In the genomic region with DNA sequence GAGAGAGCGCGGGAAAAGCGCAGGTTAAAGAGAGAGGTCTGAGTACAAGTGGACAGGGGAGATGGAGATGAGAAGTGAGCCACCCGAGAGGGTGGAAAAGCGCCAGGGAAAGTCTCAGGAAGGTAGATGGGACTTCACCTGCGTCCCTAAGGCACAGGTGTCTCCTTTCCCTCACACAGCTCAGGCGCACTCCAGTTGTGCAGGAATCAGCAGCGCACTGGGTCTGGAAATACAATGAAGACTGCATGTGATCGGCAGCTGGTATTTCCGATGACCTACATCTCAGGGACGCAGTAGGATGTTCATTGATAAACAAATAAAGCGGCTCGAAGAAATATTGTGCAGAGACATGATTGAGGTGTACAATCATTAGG, we compare ENCODE assay signal across 9 cellular contexts. TPM values are rescaled to one million over a fixed set of nuclear protein-coding genes. Genes with fewer than 3 reads are reported as not detected.
A peak's percentile ranks its signal among the peaks of the same experiment; 100 is the strongest.
DNase-seq lines count a peak whose midpoint lies in the region; ATAC-seq, FAIRE-seq and TF ChIP-seq lines count a peak whose summit lies in the region.
"Had no signal": no experiment of that assay in that cellular context is flagged by ENCODE, and none has a peak within 500 bp of the region (broad histone marks: within the 10 kb centered on the region; RNA-seq: fewer than 3 reads in every experiment).

No MANE protein-coding gene starts in this region.

- H3K4me1 ChIP-seq in kidney (ENCODE audit: control insufficient read depth in 1 of 2, insufficient read depth in 1 of 2, low read depth in 1 of 2, low read length in 2 of 2) = peaks cover 0 to 2% of the 10 kb centered on the region in 2 donors
- H3K4me1 ChIP-seq in transverse colon = peaks cover 0 to 19% (median 9%) of the 10 kb centered on the region in 4 donors
- H3K4me1 ChIP-seq: BLaER1 treated with 17β-estradiol and CSF1 and Interleukin-3, amounts not matched to agents 10 nM and 100 nM had no signal

- no peaks in the 10 kb centered on the region for H3K27me3 Mint-ChIP-seq in activated T-cell treated with anti-CD3 and anti-CD28 coated beads, Interleukin-2, amount 50 U/mL, for 4 hours (ENCODE audit: low read depth)
- H3K27me3 Mint-ChIP-seq in IgD-negative memory B cell = no peaks in the 10 kb centered on the region

- no peak for FAIRE-seq in kidney (lab: Jason Lieb, UNC)

- in situ Hi-C loops in transverse colon (cut with MboI; ENCODE audit: low pct_ligation_motif_present in 1 of 4, low pct_unique_long_range_greater_than_20kb in 1 of 4, low sequenced_read_pairs in 3 of 4) = no loop called here

- WGBS in transverse colon (ENCODE audit: low coverage in 1 of 2), 2 donors = 3 to 4% methylated on average over 7 to 13 of the region's 13 CpGs

- H3K9ac ChIP-seq in kidney (ENCODE audit: low read length in 2 of 2) = no peak overlapping the region
- H3K9ac ChIP-seq: BLaER1 treated with 17β-estradiol and CSF1 and Interleukin-3, amounts not matched to agents 10 nM and 100 nM had no signal

- peak overlapping the region in 2 of 3 donors; percentile 4 to 90 for H3K27ac Mint-ChIP-seq in IgD-negative memory B cell

- intact Hi-C loops in kidney (cut with DNase I) = no loop called here
- intact Hi-C loops in transverse colon (cut with DNase I; ENCODE audit: low total_unique reads) = no loop called here

- no peaks in the 10 kb centered on the region for H3K36me3 Mint-ChIP-seq in activated T-cell treated with anti-CD3 and anti-CD28 coated beads, Interleukin-2, amount 50 U/mL, for 4 hours (ENCODE audit: insufficient read depth)
- no peaks in the 10 kb centered on the region for H3K36me3 Mint-ChIP-seq in IgD-negative memory B cell

- DNase-seq in activated T-cell treated with anti-CD3 and anti-CD28 coated beads, Interleukin-2, amount 50 U/mL, for 4 hours = no peak
- DNase-seq in activated T-cell treated with anti-CD3 and anti-CD28 coated beads, Interleukin-2, amount 50 U/mL, for 48 hours = no peak
- DNase-seq in kidney (peak; percentile 30), transverse colon (no peak), midbrain (lab: John Stamatoyannopoulos, UW) (no peak)

- H3K9me3 Mint-ChIP-seq in activated T-cell treated with anti-CD3 and anti-CD28 coated beads, Interleukin-2, amount 50 U/mL, for 4 hours = no peaks in the 10 kb centered on the region
- H3K9me3 Mint-ChIP-seq in IgD-negative memory B cell = no peaks in the 10 kb centered on the region

- H3K9me3 ChIP-seq in kidney (ENCODE audit: control insufficient read depth in 1 of 2, low read length in 2 of 2) = no peaks in the 10 kb centered on the region
- H3K9me3 ChIP-seq in transverse colon = no peaks in the 10 kb centered on the region

- H3K4me3 ChIP-seq in kidney (ENCODE audit: low read length in 2 of 2) = peak overlapping the region; percentile 52 to 67
- peak overlapping the region in 3 of 4 donors; percentile 40 to 47 (median 46) for H3K4me3 ChIP-seq in transverse colon
- H3K4me3 ChIP-seq: BLaER1 treated with 17β-estradiol and CSF1 and Interleukin-3, amounts not matched to agents 10 nM and 100 nM had no signal

- peak overlapping the region; percentile 75 for H3K4me3 Mint-ChIP-seq in activated T-cell treated with anti-CD3 and anti-CD28 coated beads, Interleukin-2, amount 50 U/mL, for 4 hours
- H3K4me3 Mint-ChIP-seq in IgD-negative memory B cell = peak overlapping the region; percentile 94 to 99 (median 96)

- no peak for TF ChIP-seq POLR2A in transverse colon (IDR thresholded peaks at IDR 0.05)

- H3K27me3 ChIP-seq in transverse colon = peaks cover 35% of the 10 kb centered on the region
- H3K27me3 ChIP-seq: BLaER1 treated with 17β-estradiol and CSF1 and Interleukin-3, amounts not matched to agents 10 nM and 100 nM had no signal

- no peak for ATAC-seq in activated T-cell treated with anti-CD3 and anti-CD28 coated beads, Interleukin-2, amount 50 U/mL, for 4 hours
- ATAC-seq in GM18873 (IDR thresholded peaks at IDR 0.05; ENCODE audit: low FRiP score, unreplicated experiment) (no peak), GM18858 (IDR thresholded peaks at IDR 0.05; ENCODE audit: unreplicated experiment) (no peak)

- no peak overlapping the region for H3K27ac ChIP-seq in kidney (ENCODE audit: low read depth in 2 of 2, low read length in 2 of 2)
- no peak overlapping the region for H3K27ac ChIP-seq in transverse colon
- H3K27ac ChIP-seq: BLaER1 treated with 17β-estradiol and CSF1 and Interleukin-3, amounts not matched to agents 10 nM and 100 nM had no signal

- H3K36me3 ChIP-seq in kidney (ENCODE audit: control insufficient read depth in 1 of 2, insufficient read depth in 2 of 2, low read length in 2 of 2) (no peaks in the 10 kb centered on the region), transverse colon (no peaks in the 10 kb centered on the region)
- H3K36me3 ChIP-seq: BLaER1 treated with 17β-estradiol and CSF1 and Interleukin-3, amounts not matched to agents 10 nM and 100 nM had no signal

- TF ChIP-seq CTCF in kidney (IDR thresholded peaks at IDR 0.05; ENCODE audit: borderline replicate concordance, extremely low read depth, insufficient read depth) = no peak
- TF ChIP-seq CTCF in transverse colon (IDR thresholded peaks at IDR 0.05) = no peak

- TF ChIP-seq EP300 in transverse colon (IDR thresholded peaks at IDR 0.05; ENCODE audit: low read depth) = no peak

- no peaks in the 10 kb centered on the region for H3K4me1 Mint-ChIP-seq in activated T-cell treated with anti-CD3 and anti-CD28 coated beads, Interleukin-2, amount 50 U/mL, for 4 hours (ENCODE audit: low read depth)
- peaks cover 22 to 26% (median 24%) of the 10 kb centered on the region in 3 donors for H3K4me1 Mint-ChIP-seq in IgD-negative memory B cell

RNA-seq across cellular contexts. Expression of gene KHDRBS2, which starts 0.4 kb away (rescaled TPM):
- total RNA-seq in activated T-cell treated with anti-CD3 and anti-CD28 coated beads, Interleukin-2, amount 50 U/mL, for 4 hours = under 1 TPM in 1 of 3 donors, not detected in 2; 0.14 TPM
- polyA plus RNA-seq in IgD-negative memory B cell = 4.4 TPM
- total RNA-seq in kidney = 0.76 TPM
- not detected for polyA plus RNA-seq in kidney (ENCODE audit: insufficient read depth, low read depth, low replicate concordance)
- total RNA-seq in transverse colon = 1 to 10 TPM; 1.6 to 4.5 (median 2.5) TPM
